11 cellular contexts compared by ENCODE assay signal in the genomic region with DNA sequence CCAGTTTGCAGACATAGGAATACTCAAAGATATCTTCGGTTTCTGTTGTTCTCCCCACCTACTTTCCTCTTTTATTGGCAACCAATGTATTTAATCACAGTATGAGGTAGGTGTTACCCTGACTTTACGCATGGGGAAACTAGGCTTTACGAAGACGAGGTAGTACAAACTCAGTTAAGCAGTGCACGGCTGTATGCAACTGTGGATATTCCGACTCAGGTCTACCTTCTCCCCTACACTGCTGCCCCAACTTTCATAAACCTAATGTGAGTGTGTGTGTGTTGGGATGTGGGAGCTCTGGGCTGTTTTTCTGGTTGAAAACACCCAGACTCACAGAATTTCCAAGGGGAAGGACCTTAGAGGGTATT. TPM values are rescaled to one million over a fixed set of nuclear protein-coding genes. Genes with fewer than 3 reads are reported as not detected.
DNase-seq lines count a peak whose midpoint lies in the region; TF ChIP-seq lines count a peak whose summit lies in the region.
"Had no signal": no experiment of that assay in that cellular context is flagged by ENCODE, and none has a peak within 500 bp of the region (broad histone marks: within the 10 kb centered on the region; RNA-seq: fewer than 3 reads in every experiment).

No MANE protein-coding gene starts in this region.

- peak overlapping the region; percentile 83 for H3K4me3 ChIP-seq in iPS-15b (ENCODE audit: low read depth, low read length)
- H3K4me3 ChIP-seq in skeletal muscle tissue (ENCODE audit: low read length in 3 of 3), result peak overlapping the region in 1 of 3 donors; percentile 71

- no peak overlapping the region for H3K27ac Mint-ChIP-seq in T-helper 2 cell treated with Interferon-gamma antibody and Interleukin-4, amounts not matched to agents 5 μg/mL and 100 μg/mL, for 36 hours

- H3K4me1 ChIP-seq in iPS-15b (ENCODE audit: control insufficient read depth, insufficient read depth, low read length) (peaks cover 23% of the 10 kb centered on the region), skeletal muscle tissue (ENCODE audit: control insufficient read depth in 3 of 3, insufficient read depth in 3 of 3, low read length in 3 of 3) (peaks cover 37 to 39% (median 37%) of the 10 kb centered on the region in 3 donors)

- TF ChIP-seq CTCF in VCaP (conservative IDR thresholded peaks at IDR 0.05), result no peak

- H3K9me3 ChIP-seq in iPS-15b (ENCODE audit: control insufficient read depth, insufficient read depth, low read length) (no peaks in the 10 kb centered on the region), skeletal muscle tissue (ENCODE audit: control insufficient read depth in 3 of 3, low read length in 3 of 3) (no peaks in the 10 kb centered on the region)

- peaks cover 21% of the 10 kb centered on the region for H3K27me3 Mint-ChIP-seq in T-helper 2 cell treated with Interferon-gamma antibody and Interleukin-4, amounts not matched to agents 5 μg/mL and 100 μg/mL, for 36 hours (ENCODE audit: low read depth)

- DNase-seq in T-helper 2 cell treated with Interferon-gamma antibody and Interleukin-4, amounts not matched to agents 5 μg/mL and 100 μg/mL, for 36 hours (ENCODE audit: low spot score), result no peak
- DNase-seq in T-helper 2 cell (no peak), SKM-1 (lab: John Stamatoyannopoulos, UW; ENCODE audit: unreplicated experiment) (no peak), cerebellum (ENCODE audit: low spot score) (no peak)
- no peak for DNase-seq in activated CD8-positive, alpha-beta memory T cell treated with anti-CD3 and anti-CD28 coated beads for 24 hours
- DNase-seq: dermis blood vessel endothelial cell, right cardiac atrium, RPMI8226 had no signal

- peak overlapping the region; percentile 13 for H3K9ac ChIP-seq in iPS-15b (ENCODE audit: low read depth, low read length)
- H3K9ac ChIP-seq in skeletal muscle tissue (ENCODE audit: low read depth in 1 of 3, low read length in 3 of 3), result peak overlapping the region in 2 of 3 donors; percentile 69 to 89

- H3K36me3 Mint-ChIP-seq in T-helper 2 cell treated with Interferon-gamma antibody and Interleukin-4, amounts not matched to agents 5 μg/mL and 100 μg/mL, for 36 hours (ENCODE audit: low read depth), result no peaks in the 10 kb centered on the region

- no peaks in the 10 kb centered on the region for H3K9me3 Mint-ChIP-seq in T-helper 2 cell treated with Interferon-gamma antibody and Interleukin-4, amounts not matched to agents 5 μg/mL and 100 μg/mL, for 36 hours

- H3K27me3 ChIP-seq in iPS-15b (ENCODE audit: control insufficient read depth, insufficient read depth, low read length), result peaks cover 11% of the 10 kb centered on the region
- no peaks in the 10 kb centered on the region for H3K27me3 ChIP-seq in skeletal muscle tissue (ENCODE audit: control insufficient read depth in 3 of 3, insufficient read depth in 3 of 3, low read length in 3 of 3)

- H3K27ac ChIP-seq in VCaP, result peak overlapping the region; percentile 89
- H3K27ac ChIP-seq in skeletal muscle tissue (ENCODE audit: low read depth, low read length), result peak overlapping the region; percentile 76

- peaks cover 17% of the 10 kb centered on the region for H3K4me1 Mint-ChIP-seq in T-helper 2 cell treated with Interferon-gamma antibody and Interleukin-4, amounts not matched to agents 5 μg/mL and 100 μg/mL, for 36 hours (ENCODE audit: low read depth)

- H3K4me3 Mint-ChIP-seq in T-helper 2 cell treated with Interferon-gamma antibody and Interleukin-4, amounts not matched to agents 5 μg/mL and 100 μg/mL, for 36 hours, result peak overlapping the region; percentile 84

- H3K36me3 ChIP-seq in iPS-15b (ENCODE audit: control insufficient read depth, insufficient read depth, low read length) (peaks cover 7% of the 10 kb centered on the region), skeletal muscle tissue (ENCODE audit: control insufficient read depth in 3 of 3, insufficient read depth in 3 of 3, low read length in 3 of 3) (no peaks in the 10 kb centered on the region)

RNA-seq across cellular contexts. Expression of a gene that starts 1.2 kb away (rescaled TPM):
- 15.7 TPM for total RNA-seq in skeletal muscle tissue
- total RNA-seq in cerebellum, result 17.4 TPM

RNA-seq across cellular contexts. Expression of a gene that starts 51.9 kb away (rescaled TPM):
- total RNA-seq in skeletal muscle tissue (11.0 TPM), cerebellum (16.8 TPM)
